38 cellular contexts compared by ENCODE assay signal in the genomic region with DNA sequence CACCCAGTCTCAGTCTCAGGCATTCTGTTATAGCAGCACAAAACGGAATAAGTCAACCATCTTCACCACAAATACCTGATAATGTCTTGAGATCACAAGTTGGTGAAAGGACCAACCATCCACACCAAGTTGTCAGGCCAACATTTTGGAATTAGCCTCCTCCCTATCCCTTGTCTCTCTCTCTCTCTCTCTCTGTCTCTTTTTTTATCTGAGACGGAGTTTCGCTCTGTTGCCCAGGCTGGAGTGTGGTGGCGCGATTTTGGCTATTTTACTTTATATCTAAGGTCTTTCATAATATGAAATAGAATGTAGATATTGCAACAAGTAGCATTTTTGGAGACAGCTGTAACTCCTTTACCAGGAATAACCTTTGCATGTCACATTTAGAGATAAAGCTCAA. TPM values are rescaled to one million over a fixed set of nuclear protein-coding genes. Genes with fewer than 3 reads are reported as not detected.
"Had no signal": no experiment of that assay in that cellular context is flagged by ENCODE, and none has a peak within 500 bp of the region (broad histone marks: within the 10 kb centered on the region; RNA-seq: fewer than 3 reads in every experiment).

No MANE protein-coding gene starts in this region.

- H3K4me3 ChIP-seq: MG63 had no signal

- H3K4me2 ChIP-seq: KMS-11 had no signal

- H3K27me3 ChIP-seq: MG63 had no signal

- DNase-seq: Karpas-422, Kasumi-1, KBM-7, KG1, MG63, MM.1S, MV-4-11, NCI-H1048, NCI-H1092, NCI-H1092 treated with DMSO at 0.1 percent for 48 hours, NCI-H1105, NCI-H1105 treated with DMSO at 0.1 percent for 48 hours, NCI-H1417, NCI-H1417 treated with DMSO at 0.1 percent for 48 hours, NCI-H1436, NCI-H1436 treated with DMSO at 0.1 percent for 48 hours, NCI-H146, NCI-H1694, NCI-H1694 treated with DMSO at 0.1 percent for 48 hours, NCI-H187, NCI-H187 treated with DMSO at 0.1 percent for 48 hours, NCI-H1930, NCI-H2029, NCI-H2029 treated with DMSO at 0.1 percent for 48 hours, NCI-H2081, NCI-H2081 treated with DMSO at 0.1 percent for 48 hours, NCI-H2107, NCI-H2171, NCI-H2171 treated with DMSO at 0.1 percent for 48 hours, NCI-H2227 treated with DMSO at 0.1 percent for 48 hours, NCI-H226, NCI-H345, NCI-H446 treated with DMSO at 0.1 percent for 48 hours had no signal

- H3K36me3 ChIP-seq: MG63 had no signal

- H3K9ac ChIP-seq: KMS-11 had no signal

- H3K27ac ChIP-seq: KMS-11 had no signal

- H3K9me3 ChIP-seq: MG63 had no signal

RNA-seq across cellular contexts. Expression of a gene that starts 15.7 kb away (rescaled TPM):
- total RNA-seq: LHCN-M2, M059J, NCI-H460 had no signal

RNA-seq across cellular contexts. Expression of a gene that starts 46.2 kb away (rescaled TPM):
- total RNA-seq: LHCN-M2, M059J, NCI-H460 had no signal

RNA-seq across cellular contexts. Expression of a gene that starts 56.0 kb away (rescaled TPM):
- total RNA-seq: LHCN-M2, M059J, MCF 10A, NCI-H460 had no signal
